8 cellular contexts compared by ENCODE assay signal in the genomic region with DNA sequence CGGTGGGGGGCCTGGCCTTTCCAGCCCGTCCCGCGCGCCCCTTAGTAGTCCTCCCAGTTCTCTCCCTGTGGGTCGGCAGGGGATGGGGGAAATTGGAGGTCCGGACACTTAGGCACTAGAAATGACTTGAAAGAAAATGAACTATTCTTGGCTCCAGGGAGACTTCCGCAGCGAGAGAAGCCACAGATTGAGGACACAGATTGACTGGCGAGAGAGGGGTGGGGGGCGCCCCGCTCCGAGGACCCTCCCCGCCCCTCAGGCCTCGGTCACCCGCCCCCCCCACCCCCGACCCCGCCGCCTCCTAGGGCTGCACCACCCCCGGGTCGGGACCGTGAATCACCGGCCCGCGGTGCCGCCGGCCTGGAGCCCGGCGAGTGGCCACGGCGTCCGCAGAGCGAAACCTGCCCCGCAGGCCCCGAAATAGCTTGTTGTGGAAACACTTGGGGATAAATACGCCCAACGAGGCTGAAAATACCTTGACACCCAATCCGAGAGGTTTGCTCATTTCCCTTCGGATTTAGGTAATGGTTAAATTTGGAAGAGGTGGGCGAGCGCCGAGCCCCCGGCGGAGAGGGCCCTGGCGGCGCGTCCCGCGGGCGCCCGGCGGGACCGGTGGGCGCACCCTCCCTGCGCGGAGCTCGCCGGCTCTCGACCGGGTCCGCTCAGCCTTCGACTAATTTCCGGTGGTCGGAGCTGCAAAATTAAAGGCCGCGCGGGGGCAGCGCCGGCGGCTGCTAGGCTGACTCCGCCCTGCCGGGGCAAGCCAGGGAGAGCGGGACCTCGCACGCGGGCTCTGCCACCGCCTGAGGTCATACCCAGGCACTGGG. TPM values are rescaled to one million over a fixed set of nuclear protein-coding genes. Genes with fewer than 3 reads are reported as not detected.
A peak's percentile ranks its signal among the peaks of the same experiment; 100 is the strongest.
DNase-seq lines count a peak whose midpoint lies in the region; ATAC-seq and TF ChIP-seq lines count a peak whose summit lies in the region.

A gene (minus strand): TSS at position 675 of the 827 bp plus-strand sequence. CDS start 3,438 bp downstream, outside the sequence.

- H3K27ac Mint-ChIP-seq in activated CD8-positive, alpha-beta T cell treated with anti-CD3 and anti-CD28 coated beads, Interleukin-2, amount 10 ng/mL, durations not matched to agents 7 days and 5 days = peak within 1 kb of the TSS; percentile 91

- peaks cover 43% of the 10 kb centered on the region for H3K4me1 Mint-ChIP-seq in activated CD8-positive, alpha-beta T cell treated with anti-CD3 and anti-CD28 coated beads, Interleukin-2, amount 10 ng/mL, durations not matched to agents 7 days and 5 days (ENCODE audit: low read depth)

- no peaks in the 10 kb centered on the region for H3K9me3 Mint-ChIP-seq in activated CD8-positive, alpha-beta T cell treated with anti-CD3 and anti-CD28 coated beads, Interleukin-2, amount 10 ng/mL, durations not matched to agents 7 days and 5 days (ENCODE audit: insufficient read depth)

- no peaks in the 10 kb centered on the region for H3K9me3 ChIP-seq in esophagus muscularis mucosa
- no peaks in the 10 kb centered on the region for H3K9me3 ChIP-seq in osteoblast (ENCODE audit: low read depth, low read length)
- no peaks in the 10 kb centered on the region for H3K9me3 ChIP-seq in vagina

- POLR2A ChIA-PET in activated CD8-positive, alpha-beta T cell treated with anti-CD3 and anti-CD28 coated beads, Interleukin-2, amount 10 ng/mL, durations not matched to agents 7 days and 5 days (lab: Charles Lee) = interaction anchor here (0.6 to 9.9 kb wide), 34 partner anchors 8 to 476 kb away, joined by 3 to 230 read pairs (median 8); no protein-coding TSS in a partner anchor

- TF ChIP-seq CTCF in esophagus muscularis mucosa (IDR thresholded peaks at IDR 0.05) (no peak), osteoblast (IDR thresholded peaks at IDR 0.05; ENCODE audit: extremely low read depth, low read depth, low read length) (no peak), vagina (IDR thresholded peaks at IDR 0.05) (no peak)

- H2AFZ ChIP-seq in osteoblast (ENCODE audit: low read length) = no peak within 1 kb of the TSS

- H3K4me3 Mint-ChIP-seq in activated CD8-positive, alpha-beta T cell treated with anti-CD3 and anti-CD28 coated beads, Interleukin-2, amount 10 ng/mL, durations not matched to agents 7 days and 5 days = peak within 1 kb of the TSS; percentile 90

- CTCF ChIA-PET in activated CD8-positive, alpha-beta T cell treated with anti-CD3 and anti-CD28 coated beads, Interleukin-2, amount 10 ng/mL, durations not matched to agents 7 days and 5 days (lab: Charles Lee) = interaction anchor here (0.7 to 6.8 kb wide), 29 partner anchors 10 to 332 kb away, joined by 3 to 122 read pairs (median 5); a partner anchor contains a TSS

- intact Hi-C loops in esophagus muscularis mucosa (cut with DNase I) (no loop called here), vagina (cut with DNase I) (no loop called here)

- H3K36me3 ChIP-seq in esophagus muscularis mucosa (no peaks in the 10 kb centered on the region), osteoblast (ENCODE audit: insufficient read depth, low read length) (no peaks in the 10 kb centered on the region), vagina (no peaks in the 10 kb centered on the region)

- H3K4me3 ChIP-seq in esophagus muscularis mucosa (peak within 1 kb of the TSS; percentile 48 to 57 (median 54)), osteoblast (ENCODE audit: insufficient read depth, low read length) (peak within 1 kb of the TSS; percentile 66), vagina (peak within 1 kb of the TSS; percentile 39 to 49)

- TF ChIP-seq EP300 in esophagus muscularis mucosa (IDR thresholded peaks at IDR 0.05) = no peak

- no peaks in the 10 kb centered on the region for H3K79me2 ChIP-seq in osteoblast (ENCODE audit: insufficient read depth, low read length)

- TF ChIP-seq POLR2A in esophagus muscularis mucosa (IDR thresholded peaks at IDR 0.05; ENCODE audit: low read depth) (no peak), vagina (IDR thresholded peaks at IDR 0.05) (no peak)

- ATAC-seq in GM21529 (IDR thresholded peaks at IDR 0.05; ENCODE audit: unreplicated experiment) = peak; percentile 27
- peak; percentile 37 for ATAC-seq in activated CD8-positive, alpha-beta T cell treated with anti-CD3 and anti-CD28 coated beads, Interleukin-2, amount 10 ng/mL, durations not matched to agents 7 days and 5 days

- H3K4me1 ChIP-seq in esophagus muscularis mucosa (peaks cover 48 to 56% (median 55%) of the 10 kb centered on the region in 4 donors), osteoblast (ENCODE audit: insufficient read depth, low read length) (peaks cover 21% of the 10 kb centered on the region), vagina (peaks cover 55% of the 10 kb centered on the region)

- H3K27me3 ChIP-seq in esophagus muscularis mucosa (peaks cover 20 to 78% (median 57%) of the 10 kb centered on the region in 4 donors), osteoblast (ENCODE audit: insufficient read depth, low read length) (peaks cover 88% of the 10 kb centered on the region), vagina (peaks cover 38% of the 10 kb centered on the region)

- peak within 1 kb of the TSS; percentile 81 for H3K4me2 ChIP-seq in osteoblast (ENCODE audit: insufficient read depth, low read length)

- peak within 1 kb of the TSS in 1 of 4 donors; percentile 1 for H3K27ac ChIP-seq in esophagus muscularis mucosa (replicated peaks in 1 of 4)
- no peak within 1 kb of the TSS for H3K27ac ChIP-seq in osteoblast (ENCODE audit: low read depth, low read length)
- peak within 1 kb of the TSS; percentile 12 for H3K27ac ChIP-seq in vagina

- peaks cover 13% of the 10 kb centered on the region for H4K20me1 ChIP-seq in osteoblast (ENCODE audit: insufficient read depth, low read length)

- peak; percentile 55 for DNase-seq in ELF-1 (ENCODE audit: low read depth, low spot score)
- DNase-seq in M059J (ENCODE audit: low read depth) = peak; percentile 57
- DNase-seq in activated CD8-positive, alpha-beta T cell treated with anti-CD3 and anti-CD28 coated beads, Interleukin-2, amount 10 ng/mL, durations not matched to agents 7 days and 5 days = peak; percentile 89
- DNase-seq in esophagus muscularis mucosa (ENCODE audit: extremely low spot score) = no peak
- peak; percentile 91 for DNase-seq in osteoblast (ENCODE audit: insufficient read length, low spot score, missing footprints)
- no peak for DNase-seq in vagina (ENCODE audit: extremely low spot score in 2 of 2)
- no peak for DNase-seq in NCI-H226

- 2% methylated on average over 16 of the region's 77 CpGs for WGBS in esophagus muscularis mucosa

- H3K27me3 Mint-ChIP-seq in activated CD8-positive, alpha-beta T cell treated with anti-CD3 and anti-CD28 coated beads, Interleukin-2, amount 10 ng/mL, durations not matched to agents 7 days and 5 days (ENCODE audit: low read depth) = no peaks in the 10 kb centered on the region

- peaks cover 35% of the 10 kb centered on the region for H3K36me3 Mint-ChIP-seq in activated CD8-positive, alpha-beta T cell treated with anti-CD3 and anti-CD28 coated beads, Interleukin-2, amount 10 ng/mL, durations not matched to agents 7 days and 5 days (ENCODE audit: low read depth)

RNA-seq across cellular contexts. Expression of the gene that starts here (rescaled TPM):
- 2.0 and 2.3 TPM in 2 replicates for total RNA-seq in M059J (2014; rRNA removed; shearing (Covaris generic))
- total RNA-seq in activated CD8-positive, alpha-beta T cell treated with anti-CD3 and anti-CD28 coated beads, Interleukin-2, amount 10 ng/mL, durations not matched to agents 7 days and 5 days = 10 to 100 TPM; 47.6 to 48.3 TPM
- total RNA-seq in esophagus muscularis mucosa (1 to 10 TPM in 1 of 4 donors, under 1 TPM in 3; 0.32 to 3.3 (median 0.81) TPM), osteoblast (under 0.01 TPM in 1 of 2 replicates, not detected in the other), vagina (3.9 TPM)

Comparison
In these comparisons a context has a peak if more than half of its experiments do, and no peak if none do; other contexts are left out.
1. Peak in DNase-seq, H3K4me3 ChIP-seq and H3K4me2 ChIP-seq in osteoblast; RNA of the gene not detected or under 1 TPM.
2. DNase-seq: peak in ELF-1 (single experiment), M059J (single experiment) and activated CD8-positive, alpha-beta T cell treated with anti-CD3 and anti-CD28 coated beads, Interleukin-2, amount 10 ng/mL, durations not matched to agents 7 days and 5 days (single experiment); none in esophagus muscularis mucosa (single experiment), vagina (0 of 2) and NCI-H226 (single experiment).
3. Peak in every context shown above with its lines, with median percentiles within 50 percentile points of each other: H3K4me3 ChIP-seq.